19 cellular contexts compared by ENCODE assay signal in genomic region chr12:33596061-33596460, GRCh38.
"Had no signal": no experiment of that assay in that cellular context is flagged by ENCODE, and none has a peak within 500 bp of the region (broad histone marks: within the 10 kb centered on the region; RNA-seq: fewer than 3 reads in every experiment).

No MANE protein-coding gene starts in this region.

- H3K36me3 Mint-ChIP-seq: activated naive CD4-positive, alpha-beta T cell treated with anti-CD3 and anti-CD28 coated beads, Interleukin-2, amount 50 U/mL, for 24 hours; brain; mesothelial cell of epicardium; natural killer cell treated with Interleukin-12 subunit alpha and Interleukin-12 subunit beta and Interleukin-15 and Interleukin-18, amount 100 ng/mL, for 72 hours; stimulated activated memory B cell treated with anti-CD40 and anti-IgM and Interleukin-4, amounts not matched to agents 10 μg/mL and 1 μg/mL and 100 μg/mL, for 72 hours had no signal

- DNase-seq: activated CD4-positive, alpha-beta T cell treated with anti-CD3 and anti-CD28 coated beads, Interleukin-2, amount 50 U/mL, for 4 hours; activated effector memory CD4-positive, alpha-beta T cell treated with anti-CD3 and anti-CD28 coated beads, Interleukin-2, amount 50 U/mL, for 16 hours; activated T-cell treated with anti-CD3 and anti-CD28 coated beads, Interleukin-2, amount 50 U/mL, for 72 hours; amygdala; cortex of kidney; left cardiac atrium; pancreas; right lobe of liver; stimulated activated CD4-positive, alpha-beta T cell treated with anti-CD3 and anti-CD28 coated beads, Interleukin-4, amount 100 ng/mL, for 4 hours; SW 1271; T-helper 2 cell; WERI-Rb-1 had no signal

- H3K9me3 ChIP-seq: neutrophil, pancreas, right lobe of liver had no signal

- H3K36me3 ChIP-seq: neutrophil, pancreas, right lobe of liver, WERI-Rb-1 had no signal

- FAIRE-seq: endometrium, pancreas had no signal

- H3K27ac Mint-ChIP-seq: activated naive CD4-positive, alpha-beta T cell treated with anti-CD3 and anti-CD28 coated beads, Interleukin-2, amount 50 U/mL, for 24 hours; activated T-cell treated with anti-CD3 and anti-CD28 coated beads, Interleukin-2, amount 50 U/mL, for 72 hours; brain; mesothelial cell of epicardium; natural killer cell treated with Interleukin-12 subunit alpha and Interleukin-12 subunit beta and Interleukin-15 and Interleukin-18, amount 100 ng/mL, for 72 hours; stimulated activated memory B cell treated with anti-CD40 and anti-IgM and Interleukin-4, amounts not matched to agents 10 μg/mL and 1 μg/mL and 100 μg/mL, for 72 hours had no signal

- H3K27ac ChIP-seq: neutrophil, pancreas, right lobe of liver, WERI-Rb-1 had no signal

- ATAC-seq: activated T-cell treated with anti-CD3 and anti-CD28 coated beads, Interleukin-2, amount 50 U/mL, for 72 hours; left cardiac atrium; natural killer cell treated with Interleukin-12 subunit alpha and Interleukin-12 subunit beta and Interleukin-15 and Interleukin-18, amount 100 ng/mL, for 72 hours; pancreas; right lobe of liver; stimulated activated memory B cell treated with anti-CD40 and anti-IgM and Interleukin-4, amounts not matched to agents 10 μg/mL and 1 μg/mL and 100 μg/mL, for 72 hours had no signal

- H3K4me3 Mint-ChIP-seq: activated naive CD4-positive, alpha-beta T cell treated with anti-CD3 and anti-CD28 coated beads, Interleukin-2, amount 50 U/mL, for 24 hours; activated T-cell treated with anti-CD3 and anti-CD28 coated beads, Interleukin-2, amount 50 U/mL, for 72 hours; brain; mesothelial cell of epicardium; natural killer cell treated with Interleukin-12 subunit alpha and Interleukin-12 subunit beta and Interleukin-15 and Interleukin-18, amount 100 ng/mL, for 72 hours; stimulated activated memory B cell treated with anti-CD40 and anti-IgM and Interleukin-4, amounts not matched to agents 10 μg/mL and 1 μg/mL and 100 μg/mL, for 72 hours had no signal

- H3K27me3 ChIP-seq: neutrophil, pancreas, right lobe of liver had no signal

- H3K4me1 Mint-ChIP-seq: activated naive CD4-positive, alpha-beta T cell treated with anti-CD3 and anti-CD28 coated beads, Interleukin-2, amount 50 U/mL, for 24 hours; brain; stimulated activated memory B cell treated with anti-CD40 and anti-IgM and Interleukin-4, amounts not matched to agents 10 μg/mL and 1 μg/mL and 100 μg/mL, for 72 hours had no signal

- H3K9me3 Mint-ChIP-seq: brain; stimulated activated memory B cell treated with anti-CD40 and anti-IgM and Interleukin-4, amounts not matched to agents 10 μg/mL and 1 μg/mL and 100 μg/mL, for 72 hours had no signal

- H3K4me1 ChIP-seq: pancreas, right lobe of liver had no signal

- H3K4me3 ChIP-seq: pancreas, right lobe of liver had no signal

- H3K27me3 Mint-ChIP-seq: activated naive CD4-positive, alpha-beta T cell treated with anti-CD3 and anti-CD28 coated beads, Interleukin-2, amount 50 U/mL, for 24 hours; brain; natural killer cell treated with Interleukin-12 subunit alpha and Interleukin-12 subunit beta and Interleukin-15 and Interleukin-18, amount 100 ng/mL, for 72 hours; stimulated activated memory B cell treated with anti-CD40 and anti-IgM and Interleukin-4, amounts not matched to agents 10 μg/mL and 1 μg/mL and 100 μg/mL, for 72 hours had no signal
